29 cellular contexts compared by ENCODE assay signal in genomic region chr12:66979270-66979669, GRCh38.
"Had no signal": no experiment of that assay in that cellular context is flagged by ENCODE, and none has a peak within 500 bp of the region (broad histone marks: within the 10 kb centered on the region; RNA-seq: fewer than 3 reads in every experiment).

No MANE protein-coding gene starts in this region.

- H3K4me1 Mint-ChIP-seq: activated B cell treated with CpG ODN at 0.5 μM for 24 hours; activated CD4-positive, alpha-beta T cell treated with anti-CD3 and anti-CD28 coated beads, Interleukin-2, amount 10 ng/mL, durations not matched to agents 24 days and 14 days; T-helper 17 cell had no signal

- H3K27ac Mint-ChIP-seq: activated B cell treated with CpG ODN at 0.5 μM for 24 hours; activated CD4-positive, alpha-beta T cell treated with anti-CD3 and anti-CD28 coated beads, Interleukin-2, amount 10 ng/mL, durations not matched to agents 24 days and 14 days; activated CD8-positive, alpha-beta T cell treated with anti-CD3 and anti-CD28 coated beads, Interleukin-2, amount 10 ng/mL, durations not matched to agents 7 days and 5 days; activated naive CD8-positive, alpha-beta T cell treated with anti-CD3 and anti-CD28 coated beads for 36 hours; activated naive CD8-positive, alpha-beta T cell treated with anti-CD3 and anti-CD28 coated beads, Interleukin-2, amount 50 U/mL, for 24 hours; activated T-helper 1 cell treated with anti-CD3 and anti-CD28 coated beads, Interleukin-12 subunit alpha, Interleukin-12 subunit beta, Interleukin-2, Interleukin-4 antibody, amounts not matched to agents 30 ng/mL and 10 ng/mL and 1 ng/mL, durations not matched to agents 14 hours and 24 hours and 36 hours; effector memory CD8-positive, alpha-beta T cell; T-helper 17 cell; T-helper 2 cell treated with Interferon-gamma antibody and Interleukin-4, amounts not matched to agents 5 μg/mL and 100 μg/mL, for 36 hours had no signal

- ATAC-seq: activated CD4-positive, CD25-positive, alpha-beta regulatory T cell treated with anti-CD3 and anti-CD28 coated beads, Interleukin-2, amount 50 U/mL, for 24 hours; activated CD8-positive, alpha-beta T cell treated with anti-CD3 and anti-CD28 coated beads, Interleukin-2, amount 10 ng/mL, durations not matched to agents 7 days and 5 days; activated naive CD8-positive, alpha-beta T cell treated with anti-CD3 and anti-CD28 coated beads, Interleukin-2, amount 50 U/mL, for 24 hours; body of pancreas; effector memory CD8-positive, alpha-beta T cell; foreskin keratinocyte; gastrocnemius medialis; heart left ventricle; SK-N-SH treated with all-trans-retinoic acid at 6 μM for 48 hours; T-helper 17 cell had no signal

- H3K9me3 Mint-ChIP-seq: activated B cell treated with CpG ODN at 0.5 μM for 24 hours; activated CD4-positive, alpha-beta T cell treated with anti-CD3 and anti-CD28 coated beads, Interleukin-2, amount 10 ng/mL, durations not matched to agents 24 days and 14 days; activated naive CD8-positive, alpha-beta T cell treated with anti-CD3 and anti-CD28 coated beads for 36 hours; activated naive CD8-positive, alpha-beta T cell treated with anti-CD3 and anti-CD28 coated beads, Interleukin-2, amount 50 U/mL, for 24 hours; activated T-helper 1 cell treated with anti-CD3 and anti-CD28 coated beads, Interleukin-12 subunit alpha, Interleukin-12 subunit beta, Interleukin-2, Interleukin-4 antibody, amounts not matched to agents 30 ng/mL and 10 ng/mL and 1 ng/mL, durations not matched to agents 14 hours and 24 hours and 36 hours; effector memory CD8-positive, alpha-beta T cell; T-helper 2 cell treated with Interferon-gamma antibody and Interleukin-4, amounts not matched to agents 5 μg/mL and 100 μg/mL, for 36 hours had no signal

- H3K4me3 Mint-ChIP-seq: activated B cell treated with CpG ODN at 0.5 μM for 24 hours; activated CD4-positive, alpha-beta T cell treated with anti-CD3 and anti-CD28 coated beads, Interleukin-2, amount 10 ng/mL, durations not matched to agents 24 days and 14 days; activated CD8-positive, alpha-beta T cell treated with anti-CD3 and anti-CD28 coated beads, Interleukin-2, amount 10 ng/mL, durations not matched to agents 7 days and 5 days; activated naive CD8-positive, alpha-beta T cell treated with anti-CD3 and anti-CD28 coated beads for 36 hours; activated naive CD8-positive, alpha-beta T cell treated with anti-CD3 and anti-CD28 coated beads, Interleukin-2, amount 50 U/mL, for 24 hours; activated T-helper 1 cell treated with anti-CD3 and anti-CD28 coated beads, Interleukin-12 subunit alpha, Interleukin-12 subunit beta, Interleukin-2, Interleukin-4 antibody, amounts not matched to agents 30 ng/mL and 10 ng/mL and 1 ng/mL, durations not matched to agents 14 hours and 24 hours and 36 hours; effector memory CD8-positive, alpha-beta T cell; T-helper 17 cell; T-helper 2 cell treated with Interferon-gamma antibody and Interleukin-4, amounts not matched to agents 5 μg/mL and 100 μg/mL, for 36 hours had no signal

- H3K36me3 Mint-ChIP-seq: activated naive CD8-positive, alpha-beta T cell treated with anti-CD3 and anti-CD28 coated beads for 36 hours had no signal

- DNase-seq: activated B cell treated with CpG ODN at 0.5 μM for 24 hours; activated CD4-positive, alpha-beta T cell treated with anti-CD3 and anti-CD28 coated beads, Interleukin-2, amount 10 ng/mL, durations not matched to agents 24 days and 14 days; activated CD8-positive, alpha-beta T cell treated with anti-CD3 and anti-CD28 coated beads, Interleukin-2, amount 10 ng/mL, durations not matched to agents 7 days and 5 days; activated gamma-delta T cell; activated naive CD4-positive, alpha-beta T cell; activated naive CD4-positive, alpha-beta T cell treated with anti-CD3 and anti-CD28 coated beads, Interleukin-2, amount 50 U/mL, for 16 hours; activated naive CD8-positive, alpha-beta T cell treated with anti-CD3 and anti-CD28 coated beads for 36 hours; activated naive CD8-positive, alpha-beta T cell treated with anti-CD3 and anti-CD28 coated beads, Interleukin-2, amount 50 U/mL, for 24 hours; adrenal gland; amygdala; aorta; body of pancreas; caudate nucleus; cortex of kidney; dermis blood vessel endothelial cell; effector CD4-positive, alpha-beta T cell; effector memory CD8-positive, alpha-beta T cell; erythroblast; foreskin keratinocyte; gastrocnemius medialis; glutamatergic neuron; heart left ventricle; T-helper 17 cell; T1000; WERI-Rb-1 had no signal
